12 cellular contexts compared by ENCODE assay signal in the genomic region with DNA sequence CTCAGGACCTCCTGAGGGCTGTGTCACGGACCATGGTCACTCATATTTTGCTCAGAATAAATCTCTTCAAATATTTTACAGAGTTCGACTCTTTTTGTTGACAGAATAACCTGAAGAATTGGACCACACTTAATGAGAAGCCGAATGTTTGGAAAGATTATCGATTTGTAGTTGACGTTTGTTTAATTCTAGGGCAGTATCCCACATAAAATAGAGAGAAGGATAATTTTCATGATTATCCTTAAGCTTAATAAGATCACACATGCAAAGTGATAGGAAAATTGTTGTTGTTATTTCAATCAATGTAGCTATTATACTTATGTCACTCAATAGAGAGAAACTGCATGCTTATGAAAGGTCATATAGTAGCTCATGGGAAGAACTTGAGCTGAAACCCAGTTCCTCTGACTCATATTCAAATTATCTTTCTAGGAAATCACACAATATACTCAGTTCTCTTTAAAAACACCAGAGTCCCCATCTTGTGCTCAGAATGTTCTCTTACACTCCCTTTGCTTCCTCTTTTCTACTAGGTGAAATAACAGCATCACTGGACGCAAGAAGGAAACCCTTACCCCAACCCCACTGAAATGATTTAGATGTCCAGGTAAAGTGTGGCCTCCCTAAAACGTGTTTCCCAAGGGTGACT.
DNase-seq lines count a peak whose midpoint lies in the region; ATAC-seq, FAIRE-seq and TF ChIP-seq lines count a peak whose summit lies in the region.
"Had no signal": no experiment of that assay in that cellular context is flagged by ENCODE, and none has a peak within 500 bp of the region (broad histone marks: within the 10 kb centered on the region; RNA-seq: fewer than 3 reads in every experiment).

No MANE protein-coding gene starts in this region.

- no peaks in the 10 kb centered on the region for H3K27me3 Mint-ChIP-seq in activated CD8-positive, alpha-beta T cell treated with anti-CD3 and anti-CD28 coated beads, Interleukin-2, amount 10 ng/mL, durations not matched to agents 7 days and 5 days (ENCODE audit: low read depth)

- ATAC-seq in GM21390 (IDR thresholded peaks at IDR 0.05; ENCODE audit: unreplicated experiment) (peak; percentile 78), HG03280 (IDR thresholded peaks at IDR 0.05; ENCODE audit: unreplicated experiment) (peak; percentile 73), left colon (no peak)
- ATAC-seq in activated CD8-positive, alpha-beta T cell treated with anti-CD3 and anti-CD28 coated beads, Interleukin-2, amount 10 ng/mL, durations not matched to agents 7 days and 5 days = peak; percentile 36

- H3K27ac Mint-ChIP-seq in activated CD8-positive, alpha-beta T cell treated with anti-CD3 and anti-CD28 coated beads, Interleukin-2, amount 10 ng/mL, durations not matched to agents 7 days and 5 days = peak overlapping the region; percentile 78

- intact Hi-C loops in left colon (cut with DNase I, micrococcal nuclease) = no loop called here

- H3K4me3 Mint-ChIP-seq in activated CD8-positive, alpha-beta T cell treated with anti-CD3 and anti-CD28 coated beads, Interleukin-2, amount 10 ng/mL, durations not matched to agents 7 days and 5 days = no peak overlapping the region

- DNase-seq in GM12892 (ENCODE audit: insufficient read length) (no peak), GM19240 (ENCODE audit: insufficient read length, low spot score) (no peak), NCI-H1930 (lab: John Stamatoyannopoulos, UW) (no peak), NCI-H1436 (lab: John Stamatoyannopoulos, UW) (no peak), left colon (no peak)
- DNase-seq in activated CD8-positive, alpha-beta T cell treated with anti-CD3 and anti-CD28 coated beads, Interleukin-2, amount 10 ng/mL, durations not matched to agents 7 days and 5 days = no peak
- DNase-seq: C1 segment of cervical spinal cord, NCI-H226, WERI-Rb-1 had no signal

- CTCF ChIA-PET in activated CD8-positive, alpha-beta T cell treated with anti-CD3 and anti-CD28 coated beads, Interleukin-2, amount 10 ng/mL, durations not matched to agents 7 days and 5 days (lab: Charles Lee) = no interaction called here

- H3K4me1 Mint-ChIP-seq in activated CD8-positive, alpha-beta T cell treated with anti-CD3 and anti-CD28 coated beads, Interleukin-2, amount 10 ng/mL, durations not matched to agents 7 days and 5 days (ENCODE audit: low read depth) = peaks cover 27% of the 10 kb centered on the region

- no peaks in the 10 kb centered on the region for H3K36me3 Mint-ChIP-seq in activated CD8-positive, alpha-beta T cell treated with anti-CD3 and anti-CD28 coated beads, Interleukin-2, amount 10 ng/mL, durations not matched to agents 7 days and 5 days (ENCODE audit: low read depth)

- FAIRE-seq in GM12892 (lab: Jason Lieb, UNC) = peak; percentile 36
- FAIRE-seq: H54 had no signal

- POLR2A ChIA-PET in activated CD8-positive, alpha-beta T cell treated with anti-CD3 and anti-CD28 coated beads, Interleukin-2, amount 10 ng/mL, durations not matched to agents 7 days and 5 days (lab: Charles Lee) = no interaction called here

- TF ChIP-seq POLR2A in GM12892 (IDR thresholded peaks at IDR 0.05; ENCODE audit: low read depth, low read length) = no peak

- peaks cover 11% of the 10 kb centered on the region for H3K9me3 Mint-ChIP-seq in activated CD8-positive, alpha-beta T cell treated with anti-CD3 and anti-CD28 coated beads, Interleukin-2, amount 10 ng/mL, durations not matched to agents 7 days and 5 days (ENCODE audit: insufficient read depth)
